8 cellular contexts compared by ENCODE assay signal in genomic region chr20:64063389-64064144, GRCh38. TPM values are rescaled to one million over a fixed set of nuclear protein-coding genes. Genes with fewer than 3 reads are reported as not detected.
DNase-seq lines count a peak whose midpoint lies in the region; ATAC-seq and TF ChIP-seq lines count a peak whose summit lies in the region.

No MANE protein-coding gene starts in this region.

- DNase-seq in EH (ENCODE audit: low read depth) (peak; percentile 35), M059J (ENCODE audit: low read depth) (peak; percentile 50), breast epithelium (ENCODE audit: low spot score in 2 of 2) (peak in 1 of 2 donors; percentile 40), memory B cell (ENCODE audit: low spot score in 2 of 2) (no peak), transverse colon (peak; percentile 30), AG08396 (ENCODE audit: low spot score) (no peak), COR-L47 (lab: John Stamatoyannopoulos, UW) (no peak), kidney glomerular epithelial cell (lab: John Stamatoyannopoulos, UW) (no peak)

- H3K27ac ChIP-seq in breast epithelium (peak overlapping the region; percentile 84 to 93), transverse colon (peak overlapping the region; percentile 76 to 88 (median 78))

- H3K9me3 ChIP-seq in breast epithelium = no peaks in the 10 kb centered on the region
- no peaks in the 10 kb centered on the region for H3K9me3 ChIP-seq in transverse colon

- no peak for TF ChIP-seq POLR2A in breast epithelium (IDR thresholded peaks at IDR 0.05)
- TF ChIP-seq POLR2A in transverse colon (IDR thresholded peaks at IDR 0.05) = no peak

- 6 to 29% methylated on average over 6 to 46 of the region's 51 CpGs for WGBS in transverse colon (ENCODE audit: low coverage in 1 of 2), 2 donors

- H3K27me3 ChIP-seq in breast epithelium (no peaks in the 10 kb centered on the region), transverse colon (peaks cover 4% of the 10 kb centered on the region)

- H3K4me3 ChIP-seq in breast epithelium (peak overlapping the region; percentile 89 to 100 (median 92)), transverse colon (peak overlapping the region; percentile 60 to 89 (median 72))

- H3K9me3 Mint-ChIP-seq in memory B cell = no peaks in the 10 kb centered on the region

- H3K27me3 Mint-ChIP-seq in memory B cell = no peaks in the 10 kb centered on the region

- TF ChIP-seq CTCF in breast epithelium (IDR thresholded peaks at IDR 0.05) (no peak), transverse colon (IDR thresholded peaks at IDR 0.05) (no peak)

- no peak for ATAC-seq in memory B cell (ENCODE audit: low read depth)

- H3K4me1 ChIP-seq in breast epithelium = peaks cover 6 to 15% of the 10 kb centered on the region in 2 donors
- H3K4me1 ChIP-seq in transverse colon = peaks cover 13 to 26% (median 20%) of the 10 kb centered on the region in 4 donors

- in situ Hi-C loops in transverse colon (cut with MboI; ENCODE audit: low pct_ligation_motif_present in 1 of 4, low pct_unique_long_range_greater_than_20kb in 1 of 4, low sequenced_read_pairs in 3 of 4) = no loop called here

- peaks cover 39% of the 10 kb centered on the region for H3K4me1 Mint-ChIP-seq in memory B cell

- no peaks in the 10 kb centered on the region for H3K36me3 Mint-ChIP-seq in memory B cell

- intact Hi-C loops in breast epithelium (cut with DNase I; ENCODE audit: low total_unique reads) (no loop called here), transverse colon (cut with DNase I; ENCODE audit: low total_unique reads) (no loop called here)

- peak overlapping the region; percentile 90 for H3K4me3 Mint-ChIP-seq in memory B cell

- peak overlapping the region; percentile 86 for H3K27ac Mint-ChIP-seq in memory B cell

- H3K36me3 ChIP-seq in breast epithelium (no peaks in the 10 kb centered on the region), transverse colon (no peaks in the 10 kb centered on the region)

- TF ChIP-seq EP300 in transverse colon (IDR thresholded peaks at IDR 0.05; ENCODE audit: low read depth) = no peak

RNA-seq across cellular contexts. Expression of gene TCEA2, which starts 0.6 kb away (rescaled TPM):
- 21.1 and 28.7 TPM in 2 replicates for total RNA-seq in M059J (2014; rRNA removed; shearing (Covaris generic))
- total RNA-seq in breast epithelium (10 to 100 TPM; 23.9 to 39.4 (median 26.6) TPM), transverse colon (10 to 100 TPM in 3 of 4 donors, 1 to 10 TPM in 1; 5.6 to 94.3 (median 14.8) TPM)

RNA-seq across cellular contexts. Expression of gene SOX18, which starts 14.1 kb away (rescaled TPM):
- not detected in 2 replicates for total RNA-seq in M059J (2014; rRNA removed; shearing (Covaris generic))
- total RNA-seq in breast epithelium = 1 to 10 TPM; 1.8 to 8.8 (median 3.2) TPM
- total RNA-seq in transverse colon = 10 to 100 TPM in 1 of 4 donors, 1 to 10 TPM in 3; 1.8 to 14.2 (median 6.5) TPM

RNA-seq across cellular contexts. Expression of gene RGS19, which starts 15.8 kb away (rescaled TPM):
- total RNA-seq in M059J (2014; rRNA removed; shearing (Covaris generic)) = 23.7 and 33.6 TPM in 2 replicates
- total RNA-seq in breast epithelium (10 to 100 TPM; 14.7 to 22.2 (median 16.4) TPM), transverse colon (10 to 100 TPM in 2 of 4 donors, 1 to 10 TPM in 1, not detected in 1; 5.5 to 37.4 (median 10.8) TPM)

RNA-seq across cellular contexts. Expression of gene OPRL1, which starts 16.3 kb away (rescaled TPM):
- 0.59 TPM in 1 of 2 replicates, not detected in the other for total RNA-seq in M059J (2014; rRNA removed; shearing (Covaris generic))
- total RNA-seq in breast epithelium (1 to 10 TPM; 1.6 to 3.4 (median 2.3) TPM), transverse colon (under 1 TPM in 2 of 4 donors, not detected in 2; 0.14 to 0.32 TPM)

RNA-seq across cellular contexts. Expression of gene LKAAEAR1, which starts 20.6 kb away (rescaled TPM):
- total RNA-seq in M059J (2014; rRNA removed; shearing (Covaris generic)) = not detected in 2 replicates
- total RNA-seq in breast epithelium = under 1 TPM in 1 of 3 donors, not detected in 2; 0.64 TPM
- total RNA-seq in transverse colon = not detected

Comparison
In these comparisons a context has a peak if more than half of its experiments do, and no peak if none do; other contexts are left out.
1. DNase-seq: peak in EH (single experiment), M059J (single experiment) and transverse colon (single experiment); none in memory B cell (0 of 2), AG08396 (single experiment), COR-L47 (single experiment) and kidney glomerular epithelial cell (single experiment).